Comparison of ENCODE assay signal across 19 cellular contexts in genomic region chr1:222068937-222069336, GRCh38.
A peak's percentile ranks its signal among the peaks of the same experiment; 100 is the strongest.
DNase-seq lines count a peak whose midpoint lies in the region; ATAC-seq and TF ChIP-seq lines count a peak whose summit lies in the region.
"Had no signal": no experiment of that assay in that cellular context is flagged by ENCODE, and none has a peak within 500 bp of the region (broad histone marks: within the 10 kb centered on the region; RNA-seq: fewer than 3 reads in every experiment).

No MANE protein-coding gene starts in this region.

- H3K4me1 ChIP-seq in foreskin keratinocyte (peaks cover 5% of the 10 kb centered on the region), heart right ventricle (peaks cover 0 to 21% (median 6%) of the 10 kb centered on the region in 9 donors)
- H3K4me1 ChIP-seq: BLaER1 had no signal

- H3K27me3 Mint-ChIP-seq in natural killer cell treated with Interleukin-12 subunit alpha and Interleukin-12 subunit beta and Interleukin-15 and Interleukin-18, amount 100 ng/mL, for 72 hours, result no peaks in the 10 kb centered on the region
- H3K27me3 Mint-ChIP-seq in natural killer cell (ENCODE audit: low read depth in 2 of 2), result peaks cover 3 to 13% of the 10 kb centered on the region in 2 donors

- peak; percentile 72 to 74 for ATAC-seq in natural killer cell treated with Interleukin-12 subunit alpha and Interleukin-12 subunit beta and Interleukin-15 and Interleukin-18, amount 100 ng/mL, for 72 hours
- ATAC-seq in natural killer cell (no peak), foreskin keratinocyte (peak; percentile 37), HG02973 (IDR thresholded peaks at IDR 0.05; ENCODE audit: unreplicated experiment) (no peak), HG02588 (IDR thresholded peaks at IDR 0.05; ENCODE audit: unreplicated experiment) (no peak), heart right ventricle (no peak)
- ATAC-seq: effector memory CD8-positive, alpha-beta T cell; mucosa of descending colon had no signal

- TF ChIP-seq CTCF in natural killer cell (IDR thresholded peaks at IDR 0.05) (no peak), foreskin keratinocyte (conservative IDR thresholded peaks at IDR 0.05) (no peak), heart right ventricle (IDR thresholded peaks at IDR 0.05) (no peak)

- no peak overlapping the region for H3K27ac Mint-ChIP-seq in natural killer cell treated with Interleukin-12 subunit alpha and Interleukin-12 subunit beta and Interleukin-15 and Interleukin-18, amount 100 ng/mL, for 72 hours
- H3K27ac Mint-ChIP-seq in natural killer cell, result no peak overlapping the region
- H3K27ac Mint-ChIP-seq: effector memory CD8-positive, alpha-beta T cell had no signal

- intact Hi-C loops in natural killer cell (cut with micrococcal nuclease), result no loop called here
- intact Hi-C loops in heart right ventricle (cut with DNase I), result no loop called here

- no peaks in the 10 kb centered on the region for H3K4me1 Mint-ChIP-seq in natural killer cell treated with Interleukin-12 subunit alpha and Interleukin-12 subunit beta and Interleukin-15 and Interleukin-18, amount 100 ng/mL, for 72 hours (ENCODE audit: low read depth in 2 of 2)
- H3K4me1 Mint-ChIP-seq in natural killer cell, result no peaks in the 10 kb centered on the region

- H3K27me3 ChIP-seq in foreskin keratinocyte (no peaks in the 10 kb centered on the region), heart right ventricle (no peaks in the 10 kb centered on the region)
- H3K27me3 ChIP-seq: BLaER1, neutrophil had no signal

- H3K27ac ChIP-seq in foreskin keratinocyte, result no peak overlapping the region
- no peak overlapping the region for H3K27ac ChIP-seq in heart right ventricle
- H3K27ac ChIP-seq: BLaER1, neutrophil, thoracic aorta had no signal

- H3K4me3 ChIP-seq in heart right ventricle, result no peak overlapping the region
- H3K4me3 ChIP-seq: BLaER1, mucosa of descending colon, thoracic aorta had no signal

- peaks cover 7% of the 10 kb centered on the region for H3K36me3 Mint-ChIP-seq in natural killer cell treated with Interleukin-12 subunit alpha and Interleukin-12 subunit beta and Interleukin-15 and Interleukin-18, amount 100 ng/mL, for 72 hours
- peaks cover 8% of the 10 kb centered on the region for H3K36me3 Mint-ChIP-seq in natural killer cell

- DNase-seq in natural killer cell treated with Interleukin-12 subunit alpha and Interleukin-12 subunit beta and Interleukin-15 and Interleukin-18, amount 100 ng/mL, for 72 hours (ENCODE audit: low spot score), result no peak
- DNase-seq in natural killer cell (no peak), RPMI7951 (ENCODE audit: low read depth) (peak; percentile 49), foreskin keratinocyte (peak in 1 of 2 donors; percentile 55), ecto neural progenitor cell (ENCODE audit: low spot score) (no peak), heart right ventricle (no peak)
- DNase-seq: activated CD4-positive, alpha-beta T cell treated with anti-CD3 and anti-CD28 coated beads for 4 hours; aorta; cerebellar nuclear complex; effector memory CD8-positive, alpha-beta T cell; mucosa of descending colon; NCI-H1417; NCI-H748 treated with DMSO at 0.1 percent for 48 hours; retina had no signal

- H3K9me3 ChIP-seq in heart right ventricle, result peaks cover 0 to 15% (median 0%) of the 10 kb centered on the region in 11 donors
- H3K9me3 ChIP-seq: neutrophil had no signal

- no peak overlapping the region for H3K4me3 Mint-ChIP-seq in natural killer cell treated with Interleukin-12 subunit alpha and Interleukin-12 subunit beta and Interleukin-15 and Interleukin-18, amount 100 ng/mL, for 72 hours
- no peak overlapping the region for H3K4me3 Mint-ChIP-seq in natural killer cell
- H3K4me3 Mint-ChIP-seq: effector memory CD8-positive, alpha-beta T cell had no signal

- no peaks in the 10 kb centered on the region for H3K36me3 ChIP-seq in heart right ventricle
- H3K36me3 ChIP-seq: BLaER1, neutrophil, thoracic aorta had no signal

- peaks cover 7% of the 10 kb centered on the region for H3K9me3 Mint-ChIP-seq in natural killer cell treated with Interleukin-12 subunit alpha and Interleukin-12 subunit beta and Interleukin-15 and Interleukin-18, amount 100 ng/mL, for 72 hours
- peaks cover 5 to 6% of the 10 kb centered on the region in 2 donors for H3K9me3 Mint-ChIP-seq in natural killer cell

Comparison
In these comparisons a context has a peak if more than half of its experiments do, and no peak if none do; other contexts are left out.
1. ATAC-seq: peak in natural killer cell treated with Interleukin-12 subunit alpha and Interleukin-12 subunit beta and Interleukin-15 and Interleukin-18, amount 100 ng/mL, for 72 hours (2 of 2) and foreskin keratinocyte (single experiment); none in natural killer cell (0 of 3), HG02973 (single experiment), HG02588 (single experiment) and heart right ventricle (0 of 8).